ENCODE assay signal across 17 cellular contexts in genomic region chr6:15301179-15302006, GRCh38. TPM values are rescaled to one million over a fixed set of nuclear protein-coding genes. Genes with fewer than 3 reads are reported as not detected.
A peak's percentile ranks its signal among the peaks of the same experiment; 100 is the strongest.
DNase-seq lines count a peak whose midpoint lies in the region; ATAC-seq, FAIRE-seq and TF ChIP-seq lines count a peak whose summit lies in the region.
"Had no signal": no experiment of that assay in that cellular context is flagged by ENCODE, and none has a peak within 500 bp of the region (broad histone marks: within the 10 kb centered on the region; RNA-seq: fewer than 3 reads in every experiment).

No MANE protein-coding gene starts in this region.

- H3K4me3 Mint-ChIP-seq in activated T-cell treated with anti-CD3 and anti-CD28 coated beads, Interleukin-2, amount 50 U/mL, for 72 hours: peak overlapping the region; percentile 45 to 64
- H3K4me3 Mint-ChIP-seq in activated T-helper 2 cell treated with anti-CD3 and anti-CD28 coated beads, Interferon-gamma antibody, Interleukin-2, Interleukin-4, amounts not matched to agents 10 μg/mL and 5 μg/mL and 100 μg/mL, durations not matched to agents 14 hours and 24 hours and 36 hours (ENCODE audit: low read depth): peak overlapping the region; percentile 22

- peaks cover 2 to 9% of the 10 kb centered on the region in 2 donors for H3K36me3 Mint-ChIP-seq in activated T-cell treated with anti-CD3 and anti-CD28 coated beads, Interleukin-2, amount 50 U/mL, for 72 hours (ENCODE audit: insufficient read depth in 2 of 2)
- H3K36me3 Mint-ChIP-seq in activated T-helper 2 cell treated with anti-CD3 and anti-CD28 coated beads, Interferon-gamma antibody, Interleukin-2, Interleukin-4, amounts not matched to agents 10 μg/mL and 5 μg/mL and 100 μg/mL, durations not matched to agents 14 hours and 24 hours and 36 hours (ENCODE audit: low read depth): peaks cover 57% of the 10 kb centered on the region

- H3K27me3 Mint-ChIP-seq in activated T-cell treated with anti-CD3 and anti-CD28 coated beads, Interleukin-2, amount 50 U/mL, for 72 hours (ENCODE audit: low read depth): no peaks in the 10 kb centered on the region
- H3K27me3 Mint-ChIP-seq in activated T-helper 2 cell treated with anti-CD3 and anti-CD28 coated beads, Interferon-gamma antibody, Interleukin-2, Interleukin-4, amounts not matched to agents 10 μg/mL and 5 μg/mL and 100 μg/mL, durations not matched to agents 14 hours and 24 hours and 36 hours (ENCODE audit: low read depth): no peaks in the 10 kb centered on the region

- H3K4me1 Mint-ChIP-seq in activated T-cell treated with anti-CD3 and anti-CD28 coated beads, Interleukin-2, amount 50 U/mL, for 72 hours (ENCODE audit: low read depth): peaks cover 93% of the 10 kb centered on the region
- H3K4me1 Mint-ChIP-seq in activated T-helper 2 cell treated with anti-CD3 and anti-CD28 coated beads, Interferon-gamma antibody, Interleukin-2, Interleukin-4, amounts not matched to agents 10 μg/mL and 5 μg/mL and 100 μg/mL, durations not matched to agents 14 hours and 24 hours and 36 hours (ENCODE audit: low read depth): peaks cover 77% of the 10 kb centered on the region

- no peak for FAIRE-seq in D721Med (lab: Jason Lieb, UNC)
- FAIRE-seq: pancreas, RCC 7860 had no signal

- H3K4me3 ChIP-seq in gastroesophageal sphincter: no peak overlapping the region
- H3K4me3 ChIP-seq: pancreas, thyroid gland had no signal

- H3K9me3 Mint-ChIP-seq in activated T-cell treated with anti-CD3 and anti-CD28 coated beads, Interleukin-2, amount 50 U/mL, for 72 hours: no peaks in the 10 kb centered on the region
- H3K9me3 Mint-ChIP-seq in activated T-helper 2 cell treated with anti-CD3 and anti-CD28 coated beads, Interferon-gamma antibody, Interleukin-2, Interleukin-4, amounts not matched to agents 10 μg/mL and 5 μg/mL and 100 μg/mL, durations not matched to agents 14 hours and 24 hours and 36 hours: no peaks in the 10 kb centered on the region

- no peak overlapping the region for H3K27ac ChIP-seq in gastroesophageal sphincter
- H3K27ac ChIP-seq: epithelial cell of prostate, pancreas, thyroid gland had no signal

- peak overlapping the region; percentile 16 for H3K27ac Mint-ChIP-seq in activated T-cell treated with anti-CD3 and anti-CD28 coated beads, Interleukin-2, amount 50 U/mL, for 72 hours
- peak overlapping the region; percentile 68 for H3K27ac Mint-ChIP-seq in activated T-helper 2 cell treated with anti-CD3 and anti-CD28 coated beads, Interferon-gamma antibody, Interleukin-2, Interleukin-4, amounts not matched to agents 10 μg/mL and 5 μg/mL and 100 μg/mL, durations not matched to agents 14 hours and 24 hours and 36 hours

- TF ChIP-seq POLR2A in gastroesophageal sphincter (IDR thresholded peaks at IDR 0.05): no peak

- peaks cover 0 to 63% (median 3%) of the 10 kb centered on the region in 3 donors for H3K4me1 ChIP-seq in gastroesophageal sphincter

- peak; percentile 68 to 72 for ATAC-seq in activated T-cell treated with anti-CD3 and anti-CD28 coated beads, Interleukin-2, amount 50 U/mL, for 72 hours (replicated peaks in 1 of 2)
- ATAC-seq in HG03175 (IDR thresholded peaks at IDR 0.05; ENCODE audit: unreplicated experiment): peak; percentile 35
- peak; percentile 62 for ATAC-seq in stimulated activated naive CD8-positive, alpha-beta T cell treated with anti-CD3 and anti-CD28 coated beads, Interleukin-15, Interleukin-2, amounts not matched to agents 100 U/mL and 50 U/mL, for 24 hours
- ATAC-seq in GM18520 (IDR thresholded peaks at IDR 0.05; ENCODE audit: unreplicated experiment): no peak
- no peak for ATAC-seq in gastroesophageal sphincter
- ATAC-seq: pancreas had no signal

- WGBS in gastroesophageal sphincter (ENCODE audit: low coverage in 1 of 2), 2 donors: 58 to 75% methylated on average over 6 of the region's 6 CpGs

- intact Hi-C loops in activated T-helper 2 cell treated with anti-CD3 and anti-CD28 coated beads, Interferon-gamma antibody, Interleukin-2, Interleukin-4, amounts not matched to agents 10 μg/mL and 5 μg/mL and 100 μg/mL, durations not matched to agents 14 hours and 24 hours and 36 hours (cut with micrococcal nuclease): loop anchor here (1.0 to 10.0 kb wide), 9 partner anchors 8 to 877 kb away; no protein-coding TSS in a partner anchor

- DNase-seq in activated T-cell treated with anti-CD3 and anti-CD28 coated beads, Interleukin-2, amount 50 U/mL, for 72 hours: no peak
- no peak for DNase-seq in activated T-cell treated with anti-CD3 and anti-CD28 coated beads for 4 hours
- no peak for DNase-seq in activated T-helper 2 cell treated with anti-CD3 and anti-CD28 coated beads, Interferon-gamma antibody, Interleukin-2, Interleukin-4, amounts not matched to agents 10 μg/mL and 5 μg/mL and 100 μg/mL, durations not matched to agents 14 hours and 24 hours and 36 hours (ENCODE audit: low spot score)
- DNase-seq in stimulated activated naive CD8-positive, alpha-beta T cell treated with anti-CD3 and anti-CD28 coated beads, Interleukin-15, Interleukin-2, amounts not matched to agents 100 U/mL and 50 U/mL, for 24 hours: no peak
- no peak for DNase-seq in D721Med (ENCODE audit: insufficient read length, low spot score)
- DNase-seq: ACHN; activated CD4-positive, alpha-beta T cell treated with anti-CD3 and anti-CD28 coated beads, Interleukin-2, amount 50 U/mL, for 1 hour; Kasumi-1; NCI-H1694; NCI-H526; pancreas; thyroid gland had no signal

- H3K27me3 ChIP-seq in gastroesophageal sphincter: no peaks in the 10 kb centered on the region
- H3K27me3 ChIP-seq: pancreas, thyroid gland had no signal

- no peaks in the 10 kb centered on the region for H3K9me3 ChIP-seq in gastroesophageal sphincter
- H3K9me3 ChIP-seq: pancreas, thyroid gland had no signal

- H3K36me3 ChIP-seq in gastroesophageal sphincter: no peaks in the 10 kb centered on the region
- H3K36me3 ChIP-seq: pancreas, thyroid gland had no signal

- no peak for TF ChIP-seq EP300 in gastroesophageal sphincter (IDR thresholded peaks at IDR 0.05)

- TF ChIP-seq CTCF in D721Med (IDR thresholded peaks at IDR 0.05; ENCODE audit: insufficient read depth, missing control alignments) (no peak), gastroesophageal sphincter (IDR thresholded peaks at IDR 0.05) (no peak)

RNA-seq across cellular contexts. Expression of gene JARID2, which starts 55.5 kb away (rescaled TPM):
- total RNA-seq in activated T-cell treated with anti-CD3 and anti-CD28 coated beads, Interleukin-2, amount 50 U/mL, for 72 hours: 10 to 100 TPM; 37.9 to 53.0 TPM
- 55.9 and 57.7 TPM in 2 replicates for total RNA-seq in activated T-helper 2 cell treated with anti-CD3 and anti-CD28 coated beads, Interferon-gamma antibody, Interleukin-2, Interleukin-4, amounts not matched to agents 10 μg/mL and 5 μg/mL and 100 μg/mL, durations not matched to agents 14 hours and 24 hours and 36 hours
- total RNA-seq in gastroesophageal sphincter: 10 to 100 TPM in 1 of 4 donors, 1 to 10 TPM in 3; 6.8 to 12.3 (median 8.5) TPM

Comparison
In these comparisons a context has a peak if more than half of its experiments do, and no peak if none do; other contexts are left out.
1. ATAC-seq: peak in activated T-cell treated with anti-CD3 and anti-CD28 coated beads, Interleukin-2, amount 50 U/mL, for 72 hours (2 of 2), HG03175 (single experiment) and stimulated activated naive CD8-positive, alpha-beta T cell treated with anti-CD3 and anti-CD28 coated beads, Interleukin-15, Interleukin-2, amounts not matched to agents 100 U/mL and 50 U/mL, for 24 hours (single experiment); none in GM18520 (single experiment) and gastroesophageal sphincter (single experiment).